In genomic region chr17:74156878-74157277, GRCh38 we compare ENCODE assay signal across 17 cellular contexts.
"Had no signal": no experiment of that assay in that cellular context is flagged by ENCODE, and none has a peak within 500 bp of the region (broad histone marks: within the 10 kb centered on the region; RNA-seq: fewer than 3 reads in every experiment).

No MANE protein-coding gene starts in this region.

- H3K36me3 ChIP-seq: heart left ventricle, left ventricle myocardium inferior, lower lobe of right lung, neural progenitor cell, pancreas, stomach had no signal

- H3K27ac ChIP-seq: heart left ventricle, left ventricle myocardium inferior, lower lobe of right lung, neural progenitor cell, pancreas, stomach had no signal

- DNase-seq: hippocampal formation; islet precursor cell; left ventricle myocardium inferior; lower lobe of right lung; midbrain; nucleus accumbens; pancreas; right cardiac atrium; small intestine; stimulated activated CD4-positive, alpha-beta T cell treated with anti-CD3 and anti-CD28 coated beads, Interleukin-12 subunit alpha, Interleukin-12 subunit beta, amount 100 ng/mL, for 4 hours; stimulated activated naive CD4-positive, alpha-beta T cell; stomach; substantia nigra; trophoblast cell had no signal

- ATAC-seq: heart left ventricle; lower lobe of right lung; natural killer cell treated with Interleukin-12 subunit alpha and Interleukin-12 subunit beta and Interleukin-15 and Interleukin-18, amount 100 ng/mL, for 72 hours; pancreas; right cardiac atrium had no signal

- H3K9me3 ChIP-seq: heart left ventricle, left ventricle myocardium inferior, lower lobe of right lung, pancreas had no signal

- H3K4me3 ChIP-seq: heart left ventricle, left ventricle myocardium inferior, lower lobe of right lung, neural progenitor cell, pancreas, stomach had no signal

- H3K4me2 ChIP-seq: neural progenitor cell had no signal

- H3K27me3 ChIP-seq: neural progenitor cell, pancreas had no signal

- H3K9ac ChIP-seq: neural progenitor cell had no signal

- H3K4me1 ChIP-seq: heart left ventricle, left ventricle myocardium inferior, lower lobe of right lung, neural progenitor cell, pancreas, stomach had no signal
